ENCODE assay signal across 8 cellular contexts in genomic region chr5:36696059-36696673, GRCh38.
DNase-seq lines count a peak whose midpoint lies in the region; ATAC-seq, FAIRE-seq and TF ChIP-seq lines count a peak whose summit lies in the region.

No MANE protein-coding gene starts in this region.

- H3K36me3 ChIP-seq in A673 (ENCODE audit: insufficient read depth, low read length, poor library complexity, severe bottlenecking) (no peaks in the 10 kb centered on the region), pancreas (no peaks in the 10 kb centered on the region)

- BruUV-seq in A673 (replicated peaks; lab: Mats Ljungman, UMichigan): no TSS peak

- 22 to 24% methylated on average over 7 of the region's 7 CpGs for WGBS in pancreas, 2 donors

- no peak overlapping the region for H3K27ac ChIP-seq in A673 (ENCODE audit: low read depth, low read length, poor library complexity, severe bottlenecking)
- H3K27ac ChIP-seq in pancreas: no peak overlapping the region

- peak; percentile 76 for TF ChIP-seq CTCF in A673 (conservative IDR thresholded peaks at IDR 0.05; ENCODE audit: low read depth, low read length)
- peak; percentile 76 for TF ChIP-seq CTCF in GM12864 (IDR thresholded peaks at IDR 0.05; ENCODE audit: low read depth, low read length, missing control alignments)
- TF ChIP-seq CTCF in pancreas (IDR thresholded peaks at IDR 0.05): peak in 3 of 4 donors; percentile 51 to 57 (median 53)

- H3K9me3 ChIP-seq in A673 (ENCODE audit: low read depth, low read length, poor library complexity, severe bottlenecking): no peaks in the 10 kb centered on the region
- no peaks in the 10 kb centered on the region for H3K9me3 ChIP-seq in pancreas

- peak; percentile 65 for DNase-seq in A673 (ENCODE audit: low spot score)
- peak; percentile 30 for DNase-seq in GM12864 (ENCODE audit: low read depth)
- DNase-seq in NCI-H460 (ENCODE audit: extremely low read depth, low read depth): peak; percentile 53
- DNase-seq in activated T-cell treated with anti-CD3 and anti-CD28 coated beads for 24 hours (ENCODE audit: low read depth): peak; percentile 16
- peak; percentile 44 for DNase-seq in fibroblast of the conjunctiva (ENCODE audit: low read depth)
- DNase-seq in pancreas: peak; percentile 31 to 67 (median 52)
- no peak for DNase-seq in cortex of kidney (lab: John Stamatoyannopoulos, UW)

- CTCF ChIA-PET in A673 (lab: Charles Lee): interaction anchor here (1.0 to 1.5 kb wide), 5 partner anchors 276 to 622 kb away, joined by 3 to 5 read pairs (median 3); no protein-coding TSS in a partner anchor

- intact Hi-C loops in A673 (cut with micrococcal nuclease; ENCODE audit: unreplicated experiment) (no loop called here), pancreas (cut with DNase I) (loop anchor here in 2 of 3 donors (5.0 to 10.0 kb wide), 2 partner anchors 191 to 279 kb away; no protein-coding TSS in a partner anchor)

- POLR2A ChIA-PET in A673 (lab: Charles Lee; ENCODE audit: low non-redundant PET): no interaction called here

- FAIRE-seq in pancreas (lab: Jason Lieb, UNC): no peak

- no peak overlapping the region for H3K4me3 ChIP-seq in A673 (ENCODE audit: low read depth, low read length, poor library complexity, severe bottlenecking)
- H3K4me3 ChIP-seq in GM12864 (ENCODE audit: low read depth, low read length): no peak overlapping the region
- H3K4me3 ChIP-seq in pancreas: no peak overlapping the region

- no peaks in the 10 kb centered on the region for H3K4me1 ChIP-seq in A673 (ENCODE audit: insufficient read depth, low read length, poor library complexity, severe bottlenecking)
- H3K4me1 ChIP-seq in pancreas: no peaks in the 10 kb centered on the region

- ATAC-seq in HG03025 (IDR thresholded peaks at IDR 0.05; ENCODE audit: low FRiP score, unreplicated experiment) (peak; percentile 53), pancreas (peak; percentile 54 to 82 (median 74))

- no peaks in the 10 kb centered on the region for H3K27me3 ChIP-seq in A673 (replicated peaks; ENCODE audit: insufficient read depth, low read depth, low read length, poor library complexity)
- H3K27me3 ChIP-seq in pancreas: no peaks in the 10 kb centered on the region
